17 cellular contexts compared by ENCODE assay signal in genomic region chr5:21862986-21863385, GRCh38.
"Had no signal": no experiment of that assay in that cellular context is flagged by ENCODE, and none has a peak within 500 bp of the region (broad histone marks: within the 10 kb centered on the region; RNA-seq: fewer than 3 reads in every experiment).

No MANE protein-coding gene starts in this region.

- H3K4me2 ChIP-seq: neural progenitor cell had no signal

- H3K36me3 Mint-ChIP-seq: neural progenitor cell, type B pancreatic cell had no signal

- ATAC-seq: left colon; psoas muscle; sciatic nerve; stimulated activated naive CD8-positive, alpha-beta T cell treated with anti-CD3 and anti-CD28 coated beads, Interleukin-15, amount 100 ng/mL, for 72 hours had no signal

- H3K4me1 ChIP-seq: neural progenitor cell, psoas muscle had no signal

- H2AFZ ChIP-seq: neural progenitor cell had no signal

- H3K4me3 ChIP-seq: cardiac muscle cell, dorsolateral prefrontal cortex, neural progenitor cell, psoas muscle had no signal

- H3K9me3 Mint-ChIP-seq: endodermal cell, neural progenitor cell, type B pancreatic cell had no signal

- H3K27ac ChIP-seq: cardiac muscle cell, dorsolateral prefrontal cortex, neural progenitor cell, psoas muscle had no signal

- H3K36me3 ChIP-seq: cardiac muscle cell, neural progenitor cell had no signal

- H3K9me3 ChIP-seq: psoas muscle had no signal

- DNase-seq: activated CD4-positive, alpha-beta T cell treated with anti-CD3 and anti-CD28 coated beads, Interleukin-2, amount 50 U/mL, for 48 hours; activated CD4-positive, CD25-positive, alpha-beta regulatory T cell treated with anti-CD3 and anti-CD28 coated beads, Interleukin-2, amount 50 U/mL, for 72 hours; activated effector memory CD4-positive, alpha-beta T cell treated with Interleukin-2 at 50 U/mL for 16 hours; activated naive CD4-positive, alpha-beta T cell treated with anti-CD3 and anti-CD28 coated beads, Interleukin-2, amount 50 U/mL, for 16 hours; activated T-cell treated with anti-CD3 and anti-CD28 coated beads, Interleukin-2, amount 50 U/mL, for 1 hour; dorsolateral prefrontal cortex; endodermal cell; left colon; midbrain; psoas muscle; stimulated activated naive CD8-positive, alpha-beta T cell treated with anti-CD3 and anti-CD28 coated beads, Interleukin-15, amount 100 ng/mL, for 72 hours had no signal

- H3K9ac ChIP-seq: neural progenitor cell had no signal

- H3K27ac Mint-ChIP-seq: endodermal cell; neural progenitor cell; stimulated activated naive CD8-positive, alpha-beta T cell treated with anti-CD3 and anti-CD28 coated beads, Interleukin-15, amount 100 ng/mL, for 72 hours; type B pancreatic cell had no signal

- H3K27me3 Mint-ChIP-seq: stimulated activated naive CD8-positive, alpha-beta T cell treated with anti-CD3 and anti-CD28 coated beads, Interleukin-15, amount 100 ng/mL, for 72 hours; type B pancreatic cell had no signal

- H3K27me3 ChIP-seq: cardiac muscle cell, dorsolateral prefrontal cortex, neural progenitor cell had no signal

- H3K4me1 Mint-ChIP-seq: endodermal cell; stimulated activated naive CD8-positive, alpha-beta T cell treated with anti-CD3 and anti-CD28 coated beads, Interleukin-15, amount 100 ng/mL, for 72 hours had no signal

- H3K4me3 Mint-ChIP-seq: endodermal cell; neural progenitor cell; stimulated activated naive CD8-positive, alpha-beta T cell treated with anti-CD3 and anti-CD28 coated beads, Interleukin-15, amount 100 ng/mL, for 72 hours; type B pancreatic cell had no signal

- FAIRE-seq: frontal cortex, islet of Langerhans had no signal
